In the genomic region with DNA sequence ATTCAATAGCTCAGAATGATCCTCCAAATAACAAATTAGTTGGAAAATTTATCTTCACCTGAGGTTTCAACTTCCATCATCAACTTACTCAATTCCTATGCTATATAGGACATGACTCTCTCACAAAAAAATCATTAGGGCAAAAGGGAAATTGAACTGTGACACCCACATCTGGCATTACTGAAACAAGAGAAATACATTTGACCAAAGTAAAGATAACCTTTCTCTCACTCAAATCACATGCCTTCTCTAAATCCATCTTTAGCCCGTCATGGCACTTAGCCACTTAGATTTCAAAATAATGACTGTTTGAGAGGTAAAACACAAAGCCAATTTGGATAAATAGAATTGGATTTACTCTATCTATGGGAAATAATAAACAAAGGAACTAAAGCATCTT, we compare ENCODE assay signal across 18 cellular contexts.
A peak's percentile ranks its signal among the peaks of the same experiment; 100 is the strongest.
DNase-seq lines count a peak whose midpoint lies in the region; ATAC-seq, FAIRE-seq and TF ChIP-seq lines count a peak whose summit lies in the region.
"Had no signal": no experiment of that assay in that cellular context is flagged by ENCODE, and none has a peak within 500 bp of the region (broad histone marks: within the 10 kb centered on the region; RNA-seq: fewer than 3 reads in every experiment).

No MANE protein-coding gene starts in this region.

- no peaks in the 10 kb centered on the region for H3K4me1 ChIP-seq in PC-9 (replicated peaks; ENCODE audit: insufficient read depth)
- H3K4me1 ChIP-seq in trophoblast cell (ENCODE audit: control insufficient read depth in 1 of 2, insufficient read depth in 2 of 2, low read length in 2 of 2), result no peaks in the 10 kb centered on the region
- H3K4me1 ChIP-seq: SJSA1 had no signal

- no peaks in the 10 kb centered on the region for H3K79me2 ChIP-seq in PC-9 (ENCODE audit: low read depth)
- H3K79me2 ChIP-seq in trophoblast cell (ENCODE audit: control insufficient read depth, insufficient read depth, low read length, poor library complexity), result no peaks in the 10 kb centered on the region

- DNase-seq in H54 (ENCODE audit: insufficient read length, low spot score) (no peak), PC-9 (no peak), fibroblast of mammary gland (ENCODE audit: low read depth) (peak; percentile 36), trophoblast cell (peak; percentile 12 to 74), NCI-H2029 treated with DMSO at 0.1 percent for 48 hours (lab: John Stamatoyannopoulos, UW) (no peak), dedifferentiated amniotic fluid mesenchymal stem cell (ENCODE audit: extremely low spot score) (no peak), NCI-H128 (lab: John Stamatoyannopoulos, UW; ENCODE audit: unreplicated experiment) (no peak)
- DNase-seq: H7, KG1, NCI-H1092, NCI-H1436 treated with DMSO at 0.1 percent for 48 hours, NCI-H1930, NCI-H2227 treated with DMSO at 0.1 percent for 48 hours, NCI-H510A, NCI-H748 treated with DMSO at 0.1 percent for 48 hours had no signal

- H4K20me1 ChIP-seq in PC-9 (ENCODE audit: insufficient read depth), result no peaks in the 10 kb centered on the region

- no peak for TF ChIP-seq POLR2A in H54 (IDR thresholded peaks at IDR 0.05; ENCODE audit: low read depth, low read length)

- no peak overlapping the region for H3K4ac ChIP-seq in trophoblast cell (ENCODE audit: low read depth, low read length)

- TF ChIP-seq CTCF in PC-9 (conservative IDR thresholded peaks at IDR 0.05) (no peak), fibroblast of mammary gland (conservative IDR thresholded peaks at IDR 0.05; ENCODE audit: control insufficient read depth, insufficient read depth, low read depth, low read length) (no peak)

- H3K18ac ChIP-seq in trophoblast cell (ENCODE audit: low read length), result no peak overlapping the region

- H3K27ac ChIP-seq in PC-9 (no peak overlapping the region), trophoblast cell (ENCODE audit: low read depth, low read length) (no peak overlapping the region)
- H3K27ac ChIP-seq: SJSA1 had no signal

- H3K23ac ChIP-seq in trophoblast cell (ENCODE audit: low read length), result no peak overlapping the region

- H2BK120ac ChIP-seq in trophoblast cell (ENCODE audit: insufficient read depth, low read length, poor library complexity), result no peak overlapping the region

- H2BK5ac ChIP-seq in trophoblast cell (ENCODE audit: low read depth, low read length, poor library complexity), result no peak overlapping the region

- H2AK5ac ChIP-seq in trophoblast cell (ENCODE audit: low read length), result no peak overlapping the region

- no peak overlapping the region for H2BK12ac ChIP-seq in trophoblast cell (ENCODE audit: low read length)

- H3K4me2 ChIP-seq in PC-9 (no peak overlapping the region), trophoblast cell (ENCODE audit: low read length) (no peak overlapping the region)

- no peak overlapping the region for H3K14ac ChIP-seq in trophoblast cell (ENCODE audit: low read length)

- POLR2A ChIA-PET in PC-9 (lab: Charles Lee; ENCODE audit: unreplicated experiment), result no interaction called here

- FAIRE-seq in H54 (lab: Jason Lieb, UNC), result peak; percentile 64
- FAIRE-seq: RCC 7860 had no signal

- H3K4me3 ChIP-seq in PC-9 (no peak overlapping the region), fibroblast of mammary gland (ENCODE audit: control insufficient read depth, low read depth, low read length) (no peak overlapping the region), trophoblast cell (ENCODE audit: low read depth, low read length) (no peak overlapping the region)
- H3K4me3 ChIP-seq: SJSA1 had no signal

- CTCF ChIA-PET in PC-9 (lab: Charles Lee), result no interaction called here

- H4K12ac ChIP-seq in trophoblast cell (ENCODE audit: low read depth, low read length), result no peak overlapping the region

- H3K36me3 ChIP-seq in PC-9 (ENCODE audit: low read depth) (no peaks in the 10 kb centered on the region), trophoblast cell (ENCODE audit: control insufficient read depth in 1 of 2, insufficient read depth in 2 of 2, low read length in 2 of 2) (peaks cover 0 to 4% of the 10 kb centered on the region in 2 experiments)
- H3K36me3 ChIP-seq: SJSA1 had no signal

- no peak overlapping the region for H3K9ac ChIP-seq in trophoblast cell (ENCODE audit: low read length)

- H3K9me3 ChIP-seq in PC-9 (ENCODE audit: insufficient read depth, low read depth), result no peaks in the 10 kb centered on the region
- H3K9me3 ChIP-seq in trophoblast cell (ENCODE audit: insufficient read depth, low read depth, low read length), result no peaks in the 10 kb centered on the region
- H3K9me3 ChIP-seq: SJSA1 had no signal

- no peaks in the 10 kb centered on the region for H3F3A ChIP-seq in PC-9 (ENCODE audit: insufficient read depth, low read depth)

- no TSS peak for BruUV-seq in PC-9 (replicated peaks; lab: Mats Ljungman, UMichigan)

- no CpG with 5 or more reads among the region's 1 CpG for WGBS in trophoblast cell (ENCODE audit: extremely low coverage, insufficient coverage, insufficient read length)

- peaks cover 5% of the 10 kb centered on the region; the same call in 1 of the 2 replicates for H3K9me2 ChIP-seq in PC-9 (ENCODE audit: insufficient read depth)

- no peak overlapping the region for H4K8ac ChIP-seq in trophoblast cell (ENCODE audit: low read depth, low read length)

- intact Hi-C loops in PC-9 (cut with micrococcal nuclease; ENCODE audit: unreplicated experiment), result no loop called here

- H4K91ac ChIP-seq in trophoblast cell (ENCODE audit: low read depth, low read length), result no peak overlapping the region

- H2AFZ ChIP-seq in PC-9 (peak overlapping the region; percentile 57; the same call in 1 of the 2 replicates), trophoblast cell (ENCODE audit: insufficient read depth, low read length, poor library complexity) (no peak overlapping the region)

- ATAC-seq in HG03520 (IDR thresholded peaks at IDR 0.05; ENCODE audit: unreplicated experiment), result no peak

- H3K27me3 ChIP-seq in PC-9 (ENCODE audit: insufficient read depth, low read depth), result no peaks in the 10 kb centered on the region
- no peaks in the 10 kb centered on the region for H3K27me3 ChIP-seq in trophoblast cell (ENCODE audit: insufficient read depth, low read length)
- H3K27me3 ChIP-seq: SJSA1 had no signal

- no peaks in the 10 kb centered on the region for H3K79me1 ChIP-seq in trophoblast cell (ENCODE audit: low read length)

Comparison
In these comparisons a context has a peak if more than half of its experiments do, and no peak if none do; other contexts are left out.
1. DNase-seq: peak in fibroblast of mammary gland (single experiment) and trophoblast cell (2 of 2); none in H54 (single experiment), PC-9 (0 of 2), NCI-H2029 treated with DMSO at 0.1 percent for 48 hours (single experiment), dedifferentiated amniotic fluid mesenchymal stem cell (single experiment) and NCI-H128 (single experiment).